Comparison of ENCODE assay signal across 8 cellular contexts in genomic region chr15:25439456-25439836, GRCh38. TPM values are rescaled to one million over a fixed set of nuclear protein-coding genes. Genes with fewer than 3 reads are reported as not detected.
DNase-seq lines count a peak whose midpoint lies in the region; ATAC-seq and TF ChIP-seq lines count a peak whose summit lies in the region.

No MANE protein-coding gene starts in this region.

- peak overlapping the region; percentile 94 for H3K4me3 Mint-ChIP-seq in activated T-cell treated with anti-CD3 and anti-CD28 coated beads, Interleukin-2, amount 50 U/mL, for 4 hours
- peak overlapping the region; percentile 92 to 100 (median 94) for H3K4me3 Mint-ChIP-seq in nephron

- peak overlapping the region; percentile 94 to 100 (median 99) for H3K27ac Mint-ChIP-seq in nephron

- DNase-seq in activated T-cell treated with anti-CD3 and anti-CD28 coated beads, Interleukin-2, amount 50 U/mL, for 4 hours: no peak
- DNase-seq in activated T-cell treated with anti-CD3 and anti-CD28 coated beads, Interleukin-2, amount 50 U/mL, for 48 hours: no peak
- DNase-seq in RWPE2 (ENCODE audit: low spot score) (no peak), cerebellar nuclear complex (lab: John Stamatoyannopoulos, UW) (no peak), AG20443 (ENCODE audit: low spot score) (no peak)

- H3K9me3 Mint-ChIP-seq in activated T-cell treated with anti-CD3 and anti-CD28 coated beads, Interleukin-2, amount 50 U/mL, for 4 hours: no peaks in the 10 kb centered on the region
- peaks cover 3% of the 10 kb centered on the region for H3K9me3 Mint-ChIP-seq in nephron

- H3K27ac ChIP-seq in RWPE2 (ENCODE audit: poor library complexity, severe bottlenecking): peak overlapping the region; percentile 67
- peak overlapping the region; percentile 82 to 84 for H3K27ac ChIP-seq in esophagus (ENCODE audit: low read depth in 2 of 2, low read length in 1 of 2)

- H3K36me3 ChIP-seq in RWPE2 (ENCODE audit: low read depth): peaks cover 19% of the 10 kb centered on the region
- no peaks in the 10 kb centered on the region for H3K36me3 ChIP-seq in esophagus (ENCODE audit: control insufficient read depth in 2 of 2, insufficient read depth in 2 of 2, low read length in 1 of 2)

- H3K4me1 Mint-ChIP-seq in activated T-cell treated with anti-CD3 and anti-CD28 coated beads, Interleukin-2, amount 50 U/mL, for 4 hours (ENCODE audit: low read depth): peaks cover 33% of the 10 kb centered on the region
- peaks cover 29% of the 10 kb centered on the region for H3K4me1 Mint-ChIP-seq in nephron

- 6% methylated on average over 12 of the region's 12 CpGs for WGBS in esophagus, 2 donors

- H3K9me3 ChIP-seq in RWPE2 (ENCODE audit: severe bottlenecking) (no peaks in the 10 kb centered on the region), esophagus (ENCODE audit: control insufficient read depth in 2 of 2, insufficient read depth in 1 of 2, low read depth in 1 of 2, low read length in 1 of 2) (no peaks in the 10 kb centered on the region)

- no peak for ATAC-seq in activated T-cell treated with anti-CD3 and anti-CD28 coated beads, Interleukin-2, amount 50 U/mL, for 4 hours
- ATAC-seq in HG02884 (IDR thresholded peaks at IDR 0.05; ENCODE audit: unreplicated experiment): peak; percentile 15
- ATAC-seq in RWPE2 (ENCODE audit: low read depth): 0 out of 3 replicates have a peak, but pooled peaks have one; percentile 0

- peak overlapping the region; percentile 91 for H3K4me3 ChIP-seq in RWPE2 (ENCODE audit: severe bottlenecking)
- peak overlapping the region; percentile 90 to 97 for H3K4me3 ChIP-seq in esophagus (ENCODE audit: low read depth in 1 of 2, low read length in 2 of 2)

- H3K4me1 ChIP-seq in RWPE2 (ENCODE audit: insufficient read depth, poor library complexity, severe bottlenecking) (peaks cover 21% of the 10 kb centered on the region), esophagus (ENCODE audit: control insufficient read depth in 2 of 2, insufficient read depth in 2 of 2, low read length in 1 of 2) (no peaks in the 10 kb centered on the region)

- peaks cover 5% of the 10 kb centered on the region for H3K36me3 Mint-ChIP-seq in activated T-cell treated with anti-CD3 and anti-CD28 coated beads, Interleukin-2, amount 50 U/mL, for 4 hours (ENCODE audit: insufficient read depth)
- peaks cover 11% of the 10 kb centered on the region for H3K36me3 Mint-ChIP-seq in nephron (ENCODE audit: low read depth)

- peaks cover 4% of the 10 kb centered on the region for H3K27me3 Mint-ChIP-seq in activated T-cell treated with anti-CD3 and anti-CD28 coated beads, Interleukin-2, amount 50 U/mL, for 4 hours (ENCODE audit: low read depth)
- H3K27me3 Mint-ChIP-seq in nephron (ENCODE audit: low read depth): no peaks in the 10 kb centered on the region

- H3K27me3 ChIP-seq in RWPE2 (ENCODE audit: insufficient read depth, poor library complexity, severe bottlenecking) (no peaks in the 10 kb centered on the region), esophagus (ENCODE audit: control insufficient read depth in 1 of 2, insufficient read depth in 2 of 2, low read length in 2 of 2) (no peaks in the 10 kb centered on the region)

- TF ChIP-seq CTCF in RWPE2 (IDR thresholded peaks at IDR 0.05; ENCODE audit: poor library complexity, severe bottlenecking) (no peak), nephron (IDR thresholded peaks at IDR 0.05; ENCODE audit: unreplicated experiment in 3 of 3) (no peak)

RNA-seq across cellular contexts. Expression of gene UBE3A, which starts 0.6 kb away (rescaled TPM):
- 100 to 1,000 TPM; 142 to 153 (median 150) TPM for total RNA-seq in activated T-cell treated with anti-CD3 and anti-CD28 coated beads, Interleukin-2, amount 50 U/mL, for 4 hours
- polyA plus RNA-seq in esophagus: 10 to 100 TPM; 14.8 to 15.1 TPM

Comparison
In these comparisons a context has a peak if more than half of its experiments do, and no peak if none do; other contexts are left out.
1. ATAC-seq: peak in HG02884 (single experiment) and RWPE2 (single experiment); none in activated T-cell treated with anti-CD3 and anti-CD28 coated beads, Interleukin-2, amount 50 U/mL, for 4 hours (0 of 2).